ENCODE assay signal across 28 cellular contexts in the genomic region with DNA sequence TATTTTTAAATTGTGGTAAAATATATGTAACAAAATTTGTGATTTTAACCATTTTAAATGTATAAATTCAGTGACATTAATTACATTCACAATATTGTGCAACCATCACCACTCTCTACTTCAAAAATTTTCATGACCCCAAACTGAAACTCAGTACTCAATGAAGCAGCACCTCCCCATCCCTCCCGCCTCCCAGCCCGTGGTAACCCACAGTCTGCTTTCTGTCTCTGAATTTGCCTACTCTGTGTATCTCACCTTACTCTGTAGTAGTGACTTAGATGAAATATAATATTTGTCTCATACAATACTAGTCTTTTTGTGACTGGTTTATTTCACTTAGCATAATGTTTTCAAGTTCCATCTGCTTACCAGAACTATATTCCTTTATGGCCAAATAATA. TPM values are rescaled to one million over a fixed set of nuclear protein-coding genes. Genes with fewer than 3 reads are reported as not detected.
"Had no signal": no experiment of that assay in that cellular context is flagged by ENCODE, and none has a peak within 500 bp of the region (broad histone marks: within the 10 kb centered on the region; RNA-seq: fewer than 3 reads in every experiment).

No MANE protein-coding gene starts in this region.

- H3K27me3 Mint-ChIP-seq: progenitor cell of endocrine pancreas, type B pancreatic cell had no signal

- H3K4me2 ChIP-seq: hepatocyte, neural progenitor cell had no signal

- H3K9me3 Mint-ChIP-seq: dendritic cell treated with granulocyte-macrophage colony-stimulating factor and Interleukin-4, amounts not matched to agents 40 ng/mL and 50 ng/mL, for 4 days; endodermal cell; nephron; type B pancreatic cell had no signal

- FAIRE-seq: kidney, small intestine had no signal

- DNase-seq: colonic mucosa; effector CD8-positive, alpha-beta T cell; endodermal cell; foreskin fibroblast; gastrocnemius medialis; kidney; mammary epithelial cell; mesendoderm; midbrain; naive thymus-derived CD4-positive, alpha-beta T cell; right lobe of liver; small intestine; stimulated activated CD4-positive, alpha-beta T cell treated with anti-CD3 and anti-CD28 coated beads, Interleukin-15, amount 100 ng/mL, for 24 hours; stimulated activated CD4-positive, alpha-beta T cell treated with anti-CD3 and anti-CD28 coated beads, Interleukin-2, amount 100 ng/mL, for 48 hours; stimulated activated naive CD4-positive, alpha-beta T cell; substantia nigra; testis; tibial artery had no signal

- H3K27ac Mint-ChIP-seq: dendritic cell treated with granulocyte-macrophage colony-stimulating factor and Interleukin-4, amounts not matched to agents 40 ng/mL and 50 ng/mL, for 4 days; endodermal cell; naive thymus-derived CD4-positive, alpha-beta T cell; nephron; neural progenitor cell; progenitor cell of endocrine pancreas; type B pancreatic cell had no signal

- H3K9ac ChIP-seq: neural progenitor cell, parathyroid adenoma had no signal

- H3K4me3 Mint-ChIP-seq: dendritic cell treated with granulocyte-macrophage colony-stimulating factor and Interleukin-4, amounts not matched to agents 40 ng/mL and 50 ng/mL, for 4 days; endodermal cell; naive thymus-derived CD4-positive, alpha-beta T cell; nephron; neural progenitor cell; type B pancreatic cell had no signal

- H3K4me1 ChIP-seq: colonic mucosa, gastrocnemius medialis, parathyroid adenoma, testis, tibial artery had no signal

- H3K4me3 ChIP-seq: colonic mucosa, gastrocnemius medialis, hepatocyte, neural progenitor cell, right lobe of liver, testis, tibial artery had no signal

- H3K27me3 ChIP-seq: colonic mucosa, gastrocnemius medialis, hepatocyte, neural progenitor cell, right lobe of liver, testis, tibial artery had no signal

- H3K9me3 ChIP-seq: colonic mucosa, gastrocnemius medialis, right lobe of liver, testis, tibial artery had no signal

- H3K27ac ChIP-seq: colonic mucosa, epithelial cell of prostate, gastrocnemius medialis, hepatocyte, neural progenitor cell, parathyroid adenoma, right lobe of liver, testis, tibial artery had no signal

- H2AFZ ChIP-seq: hepatocyte, neural progenitor cell, parathyroid adenoma had no signal

- H3K36me3 ChIP-seq: colonic mucosa, gastrocnemius medialis, neural progenitor cell, right lobe of liver, tibial artery had no signal

- H3K4me1 Mint-ChIP-seq: naive thymus-derived CD4-positive, alpha-beta T cell; nephron; neural progenitor cell had no signal

- ATAC-seq: esophagus mucosa; gastrocnemius medialis; left lobe of liver; naive thymus-derived CD4-positive, alpha-beta T cell; right lobe of liver had no signal

RNA-seq across cellular contexts. Expression of a gene that starts 36.2 kb away (rescaled TPM):
- total RNA-seq: naive thymus-derived CD4-positive, alpha-beta T cell had no signal
- polyA plus RNA-seq: naive thymus-derived CD4-positive, alpha-beta T cell had no signal
